Comparison of ENCODE assay signal across 18 cellular contexts in the genomic region with DNA sequence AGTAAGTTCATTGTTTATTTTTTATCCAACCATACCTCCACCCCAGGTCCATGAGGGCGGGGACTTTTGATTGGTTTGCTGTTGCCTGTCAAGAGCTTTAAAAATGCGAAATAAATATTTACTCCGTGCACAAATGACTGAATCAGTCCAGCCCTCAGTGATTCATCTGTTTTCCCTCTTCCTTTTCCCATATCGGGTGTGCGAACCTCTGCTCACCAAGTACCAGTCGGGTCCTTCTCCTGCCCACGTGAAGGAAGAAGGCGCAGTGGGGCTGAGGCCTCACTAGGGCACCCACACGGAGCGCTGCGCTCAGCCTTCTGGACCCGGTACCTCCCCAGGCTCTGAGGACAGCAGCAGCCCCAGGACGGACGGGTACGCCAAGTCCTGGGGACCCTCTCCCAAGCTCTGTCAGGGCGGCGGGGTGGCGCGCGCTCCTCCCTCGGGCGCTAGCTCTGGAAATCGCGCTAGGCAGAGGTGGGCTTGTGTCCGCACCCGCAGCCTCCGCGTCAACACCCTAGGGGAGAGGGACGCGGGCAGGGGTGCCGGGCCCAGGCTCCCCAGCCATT.
DNase-seq lines count a peak whose midpoint lies in the region; ATAC-seq and TF ChIP-seq lines count a peak whose summit lies in the region.
"Had no signal": no experiment of that assay in that cellular context is flagged by ENCODE, and none has a peak within 500 bp of the region (broad histone marks: within the 10 kb centered on the region; RNA-seq: fewer than 3 reads in every experiment).

No MANE protein-coding gene starts in this region.

- H3K4me1 Mint-ChIP-seq in Calu3 (ENCODE audit: low read depth, unreplicated experiment): peaks cover 7% of the 10 kb centered on the region
- H3K4me1 Mint-ChIP-seq in T-helper 17 cell: peaks cover 15% of the 10 kb centered on the region

- peaks cover 93% of the 10 kb centered on the region for H3K27me3 Mint-ChIP-seq in Calu3 (ENCODE audit: unreplicated experiment)
- peaks cover 76% of the 10 kb centered on the region for H3K27me3 Mint-ChIP-seq in T-helper 17 cell

- TF ChIP-seq CTCF in Calu3 (IDR thresholded peaks at IDR 0.05; ENCODE audit: unreplicated experiment) (no peak), osteoblast (IDR thresholded peaks at IDR 0.05; ENCODE audit: extremely low read depth, low read depth, low read length) (no peak)

- BruUV-seq in Calu3 (replicated peaks; lab: Mats Ljungman, UMichigan): TSS peak; percentile 91

- no peaks in the 10 kb centered on the region for H3K9me3 ChIP-seq in osteoblast (ENCODE audit: low read depth, low read length)
- H3K9me3 ChIP-seq in T-helper 17 cell (ENCODE audit: control insufficient read depth, low read length, poor library complexity, severe bottlenecking): no peaks in the 10 kb centered on the region
- H3K9me3 ChIP-seq: vagina had no signal

- peak; percentile 72 for DNase-seq in Calu3
- peak in 2 of 3 experiments; percentile 48 to 75 for DNase-seq in NCI-H1417 (lab: John Stamatoyannopoulos, UW)
- DNase-seq in osteoblast (ENCODE audit: insufficient read length, low spot score, missing footprints): peak; percentile 22
- no peak for DNase-seq in T-helper 17 cell
- DNase-seq in NCI-H2107 (lab: John Stamatoyannopoulos, UW): no peak
- DNase-seq in NCI-H2081 (lab: John Stamatoyannopoulos, UW): no peak
- DNase-seq: amygdala, EL, NCI-H1436, NCI-H510A treated with DMSO at 0.1 percent for 48 hours, posterior cingulate gyrus, T1000 had no signal

- no peaks in the 10 kb centered on the region for H3K36me3 ChIP-seq in osteoblast (ENCODE audit: insufficient read depth, low read length)
- H3K36me3 ChIP-seq: vagina had no signal

- H3K4me3 Mint-ChIP-seq in Calu3 (ENCODE audit: low read depth, unreplicated experiment): peak overlapping the region; percentile 38
- H3K4me3 Mint-ChIP-seq in T-helper 17 cell: no peak overlapping the region
- H3K4me3 Mint-ChIP-seq: activated T-helper 1 cell treated with anti-CD3 and anti-CD28 coated beads, Interleukin-12 subunit alpha, Interleukin-12 subunit beta, Interleukin-2, Interleukin-4 antibody, amounts not matched to agents 30 ng/mL and 10 ng/mL and 1 ng/mL, durations not matched to agents 14 hours and 24 hours and 36 hours; B cell; dendritic cell treated with granulocyte-macrophage colony-stimulating factor and Interleukin-4, amounts not matched to agents 40 ng/mL and 50 ng/mL, for 4 days had no signal

- H3K27ac ChIP-seq in osteoblast (ENCODE audit: low read depth, low read length): no peak overlapping the region
- H3K27ac ChIP-seq: vagina had no signal

- H3K9me3 Mint-ChIP-seq in Calu3 (ENCODE audit: low read depth, unreplicated experiment): no peaks in the 10 kb centered on the region
- H3K9me3 Mint-ChIP-seq: activated T-helper 1 cell treated with anti-CD3 and anti-CD28 coated beads, Interleukin-12 subunit alpha, Interleukin-12 subunit beta, Interleukin-2, Interleukin-4 antibody, amounts not matched to agents 30 ng/mL and 10 ng/mL and 1 ng/mL, durations not matched to agents 14 hours and 24 hours and 36 hours; dendritic cell treated with granulocyte-macrophage colony-stimulating factor and Interleukin-4, amounts not matched to agents 40 ng/mL and 50 ng/mL, for 4 days had no signal

- no peaks in the 10 kb centered on the region for H4K20me1 ChIP-seq in osteoblast (ENCODE audit: insufficient read depth, low read length)

- CTCF ChIA-PET in Calu3 (lab: Charles Lee): interaction anchor here (0.5 to 1.8 kb wide), 7 partner anchors 13 to 119 kb away, joined by 3 to 7 read pairs (median 3); a partner anchor contains a TSS

- H3K4me1 ChIP-seq in osteoblast (ENCODE audit: insufficient read depth, low read length): no peaks in the 10 kb centered on the region

- H3K27ac Mint-ChIP-seq in Calu3 (ENCODE audit: unreplicated experiment): no peak overlapping the region
- H3K27ac Mint-ChIP-seq in T-helper 17 cell: no peak overlapping the region
- H3K27ac Mint-ChIP-seq: activated T-helper 1 cell treated with anti-CD3 and anti-CD28 coated beads, Interleukin-12 subunit alpha, Interleukin-12 subunit beta, Interleukin-2, Interleukin-4 antibody, amounts not matched to agents 30 ng/mL and 10 ng/mL and 1 ng/mL, durations not matched to agents 14 hours and 24 hours and 36 hours; B cell had no signal

- ATAC-seq in esophagus mucosa: peak; percentile 66
- ATAC-seq in T-helper 17 cell: no peak
- no peak for ATAC-seq in GM19467 (IDR thresholded peaks at IDR 0.05; ENCODE audit: unreplicated experiment)

- intact Hi-C loops in Calu3 (cut with micrococcal nuclease; ENCODE audit: unreplicated experiment): no loop called here

- no peak overlapping the region for H2AFZ ChIP-seq in osteoblast (ENCODE audit: low read length)

- H3K36me3 Mint-ChIP-seq in Calu3 (ENCODE audit: insufficient read depth, unreplicated experiment) (no peaks in the 10 kb centered on the region), T-helper 17 cell (ENCODE audit: low read depth) (peaks cover 8% of the 10 kb centered on the region)

- no peaks in the 10 kb centered on the region for H3K79me2 ChIP-seq in osteoblast (ENCODE audit: insufficient read depth, low read length)

- H3K4me3 ChIP-seq in osteoblast (ENCODE audit: insufficient read depth, low read length): no peak overlapping the region

- peaks cover 70% of the 10 kb centered on the region for H3K27me3 ChIP-seq in osteoblast (ENCODE audit: insufficient read depth, low read length)
- H3K27me3 ChIP-seq: vagina had no signal

- no peak overlapping the region for H3K4me2 ChIP-seq in osteoblast (ENCODE audit: insufficient read depth, low read length)

Comparison
In these comparisons a context has a peak if more than half of its experiments do, and no peak if none do; other contexts are left out.
1. DNase-seq: peak in Calu3 (single experiment), NCI-H1417 (2 of 3) and osteoblast (single experiment); none in T-helper 17 cell (0 of 3), NCI-H2107 (single experiment) and NCI-H2081 (0 of 2).